Comparison of ENCODE assay signal across 9 cellular contexts in genomic region chr21:29342394-29342957, GRCh38. TPM values are rescaled to one million over a fixed set of nuclear protein-coding genes. Genes with fewer than 3 reads are reported as not detected.
DNase-seq lines count a peak whose midpoint lies in the region; ATAC-seq and TF ChIP-seq lines count a peak whose summit lies in the region.
"Had no signal": no experiment of that assay in that cellular context is flagged by ENCODE, and none has a peak within 500 bp of the region (broad histone marks: within the 10 kb centered on the region; RNA-seq: fewer than 3 reads in every experiment).

No MANE protein-coding gene starts in this region.

- no peaks in the 10 kb centered on the region for H3K27me3 ChIP-seq in BLaER1 treated with 17β-estradiol and CSF1 and Interleukin-3, amounts not matched to agents 10 nM and 100 nM
- H3K27me3 ChIP-seq in esophagus (ENCODE audit: control insufficient read depth in 1 of 2, insufficient read depth in 2 of 2, low read length in 2 of 2), result no peaks in the 10 kb centered on the region
- H3K27me3 ChIP-seq in CD8-positive, alpha-beta T cell (ENCODE audit: insufficient read depth, low read length), result no peaks in the 10 kb centered on the region

- TF ChIP-seq CTCF in CD8-positive, alpha-beta T cell (IDR thresholded peaks at IDR 0.05), result no peak

- CTCF ChIA-PET in CD8-positive, alpha-beta T cell (lab: Charles Lee), result interaction anchor here (0.9 to 1.4 kb wide), 2 partner anchors 11 to 273 kb away, joined by 3 read pairs; no protein-coding TSS in a partner anchor

- peak overlapping the region in 7 of 11 experiments; percentile 14 to 53 (median 37); a peak in 13 of 22 replicates for H3K27ac ChIP-seq in BLaER1 treated with 17β-estradiol and CSF1 and Interleukin-3, amounts not matched to agents 10 nM and 100 nM
- peak overlapping the region; percentile 48 to 61 for H3K27ac ChIP-seq in esophagus (ENCODE audit: low read depth in 2 of 2, low read length in 1 of 2)
- no peak overlapping the region for H3K27ac ChIP-seq in CD8-positive, alpha-beta T cell (ENCODE audit: low read depth, low read length)

- no peaks in the 10 kb centered on the region for H3K27me3 Mint-ChIP-seq in T-helper 17 cell
- no peaks in the 10 kb centered on the region for H3K27me3 Mint-ChIP-seq in CD8-positive, alpha-beta T cell (ENCODE audit: low read depth)

- H3K36me3 Mint-ChIP-seq in T-helper 17 cell (ENCODE audit: low read depth), result no peaks in the 10 kb centered on the region
- H3K36me3 Mint-ChIP-seq in CD8-positive, alpha-beta T cell, result peaks cover 33% of the 10 kb centered on the region

- peaks cover 26 to 100% (median 76%) of the 10 kb centered on the region in 11 experiments; a peak in 19 of 22 replicates for H4K20me1 ChIP-seq in BLaER1 treated with 17β-estradiol and CSF1 and Interleukin-3, amounts not matched to agents 10 nM and 100 nM

- POLR2A ChIA-PET in CD8-positive, alpha-beta T cell (lab: Charles Lee), result no interaction called here

- no peaks in the 10 kb centered on the region for H3K9me3 Mint-ChIP-seq in CD8-positive, alpha-beta T cell

- peak; percentile 28 for ATAC-seq in T-helper 17 cell
- ATAC-seq in CD8-positive, alpha-beta T cell, result no peak
- ATAC-seq: HCT116 had no signal

- peak overlapping the region; percentile 56 for H3K27ac Mint-ChIP-seq in T-helper 17 cell
- H3K27ac Mint-ChIP-seq in CD8-positive, alpha-beta T cell, result no peak overlapping the region

- intact Hi-C loops in CD8-positive, alpha-beta T cell (cut with DNase I, micrococcal nuclease), result loop anchor here in 1 of 2 experiments (10.0 kb wide), 1 partner anchor 148 kb away; no protein-coding TSS in a partner anchor

- H3K4me1 Mint-ChIP-seq in T-helper 17 cell, result peaks cover 18% of the 10 kb centered on the region
- H3K4me1 Mint-ChIP-seq in CD8-positive, alpha-beta T cell (ENCODE audit: low read depth), result peaks cover 11% of the 10 kb centered on the region

- H3K9me3 ChIP-seq in BLaER1 treated with 17β-estradiol and CSF1 and Interleukin-3, amounts not matched to agents 10 nM and 100 nM (replicated peaks in 1 of 11), result no peaks in the 10 kb centered on the region
- H3K9me3 ChIP-seq in T-helper 17 cell (ENCODE audit: control insufficient read depth, low read length, poor library complexity, severe bottlenecking) (no peaks in the 10 kb centered on the region), esophagus (ENCODE audit: control insufficient read depth in 2 of 2, insufficient read depth in 1 of 2, low read depth in 1 of 2, low read length in 1 of 2) (no peaks in the 10 kb centered on the region)
- no peaks in the 10 kb centered on the region for H3K9me3 ChIP-seq in CD8-positive, alpha-beta T cell (ENCODE audit: low read length)

- 23 to 49% methylated on average over 9 of the region's 9 CpGs for WGBS in esophagus, 2 donors

- 0 out of 20 replicates have a peak overlapping the region, but pooled peaks of 1 of the 10 experiments have one; percentile 33 for H3K4me3 ChIP-seq in BLaER1 treated with 17β-estradiol and CSF1 and Interleukin-3, amounts not matched to agents 10 nM and 100 nM
- H3K4me3 ChIP-seq in esophagus (ENCODE audit: low read depth in 1 of 2, low read length in 2 of 2), result no peak overlapping the region
- H3K4me3 ChIP-seq in CD8-positive, alpha-beta T cell (ENCODE audit: low read depth, low read length), result no peak overlapping the region

- DNase-seq in H4 (ENCODE audit: low spot score), result peak; percentile 59
- no peak for DNase-seq in T-helper 17 cell
- peak; percentile 92 for DNase-seq in renal cortical epithelial cell (ENCODE audit: low read depth)
- no peak for DNase-seq in COLO668 (lab: John Stamatoyannopoulos, UW; ENCODE audit: unreplicated experiment)
- no peak for DNase-seq in CD8-positive, alpha-beta T cell
- DNase-seq in NCI-H1694 treated with DMSO at 0.1 percent for 48 hours (lab: John Stamatoyannopoulos, UW), result no peak

- H3K4me3 Mint-ChIP-seq in T-helper 17 cell, result peak overlapping the region; percentile 28
- no peak overlapping the region for H3K4me3 Mint-ChIP-seq in CD8-positive, alpha-beta T cell

- H3K9ac ChIP-seq in BLaER1 treated with 17β-estradiol and CSF1 and Interleukin-3, amounts not matched to agents 10 nM and 100 nM, result peak overlapping the region in 4 of 11 experiments; percentile 6 to 19 (median 18); a peak in 4 of 22 replicates

- peaks cover 13 to 92% (median 28%) of the 10 kb centered on the region in 10 experiments for H3K4me1 ChIP-seq in BLaER1 treated with 17β-estradiol and CSF1 and Interleukin-3, amounts not matched to agents 10 nM and 100 nM
- no peaks in the 10 kb centered on the region for H3K4me1 ChIP-seq in esophagus (ENCODE audit: control insufficient read depth in 2 of 2, insufficient read depth in 2 of 2, low read length in 1 of 2)
- no peaks in the 10 kb centered on the region for H3K4me1 ChIP-seq in CD8-positive, alpha-beta T cell (ENCODE audit: insufficient read depth, low read length)

- H3K4me2 ChIP-seq in BLaER1 treated with 17β-estradiol and CSF1 and Interleukin-3, amounts not matched to agents 10 nM and 100 nM, result peak overlapping the region in 7 of 11 experiments; percentile 16 to 55 (median 40); a peak in 12 of 22 replicates

- H3K36me3 ChIP-seq in BLaER1 treated with 17β-estradiol and CSF1 and Interleukin-3, amounts not matched to agents 10 nM and 100 nM, result peaks cover 64 to 96% (median 78%) of the 10 kb centered on the region in 11 experiments
- H3K36me3 ChIP-seq in esophagus (ENCODE audit: control insufficient read depth in 2 of 2, insufficient read depth in 2 of 2, low read length in 1 of 2), result no peaks in the 10 kb centered on the region
- no peaks in the 10 kb centered on the region for H3K36me3 ChIP-seq in CD8-positive, alpha-beta T cell (ENCODE audit: insufficient read depth, low read length)

RNA-seq across cellular contexts. Expression of gene BACH1, which starts 43.8 kb away (rescaled TPM):
- 30.3 and 40.4 TPM in 2 replicates for total RNA-seq in H4 (2014; rRNA removed; shearing (Covaris generic))
- 10 to 100 TPM; 55.6 to 64.2 TPM for total RNA-seq in T-helper 17 cell
- 1 to 10 TPM; 6.2 to 9.6 TPM for polyA plus RNA-seq in esophagus
- 47.2 and 52.4 TPM in 2 replicates for total RNA-seq in renal cortical epithelial cell
- 10 to 100 TPM; 86.3 to 88.5 TPM for total RNA-seq in CD8-positive, alpha-beta T cell

Comparison
In these comparisons a context has a peak if more than half of its experiments do, and no peak if none do; other contexts are left out.
1. DNase-seq: peak in H4 (single experiment) and renal cortical epithelial cell (single experiment); none in T-helper 17 cell (0 of 3), COLO668 (single experiment), CD8-positive, alpha-beta T cell (0 of 7) and NCI-H1694 treated with DMSO at 0.1 percent for 48 hours (single experiment).